8 cellular contexts compared by ENCODE assay signal in genomic region chr3:63961891-63962290, GRCh38. TPM values are rescaled to one million over a fixed set of nuclear protein-coding genes. Genes with fewer than 3 reads are reported as not detected.
DNase-seq lines count a peak whose midpoint lies in the region; ATAC-seq and TF ChIP-seq lines count a peak whose summit lies in the region.

No MANE protein-coding gene starts in this region.

- no peaks in the 10 kb centered on the region for H3K27me3 Mint-ChIP-seq in T-helper 17 cell
- no peaks in the 10 kb centered on the region for H3K27me3 Mint-ChIP-seq in stimulated activated naive B cell treated with anti-CD40 and anti-IgM and Interleukin-4, amounts not matched to agents 10 μg/mL and 1 μg/mL and 100 μg/mL, for 72 hours

- TF ChIP-seq CTCF in left ventricle myocardium inferior (IDR thresholded peaks at IDR 0.05; ENCODE audit: borderline replicate concordance), result peak; percentile 75

- intact Hi-C loops in left ventricle myocardium inferior (cut with micrococcal nuclease), result no loop called here

- ATAC-seq in activated CD4-positive, CD25-positive, alpha-beta regulatory T cell treated with anti-CD3 and anti-CD28 coated beads, Interleukin-2, amount 50 U/mL, for 24 hours, result peak; percentile 87
- ATAC-seq in GM21737 (IDR thresholded peaks at IDR 0.05; ENCODE audit: unreplicated experiment) (peak; percentile 76), T-helper 17 cell (peak; percentile 91), HG03457 (IDR thresholded peaks at IDR 0.05; ENCODE audit: unreplicated experiment) (no peak)
- peak; percentile 82 to 91 for ATAC-seq in stimulated activated naive B cell treated with anti-CD40 and anti-IgM and Interleukin-4, amounts not matched to agents 10 μg/mL and 1 μg/mL and 100 μg/mL, for 72 hours (replicated peaks)

- no peak overlapping the region for H3K4me3 Mint-ChIP-seq in T-helper 17 cell
- H3K4me3 Mint-ChIP-seq in stimulated activated naive B cell treated with anti-CD40 and anti-IgM and Interleukin-4, amounts not matched to agents 10 μg/mL and 1 μg/mL and 100 μg/mL, for 72 hours, result no peak overlapping the region

- peaks cover 38% of the 10 kb centered on the region for H3K4me1 Mint-ChIP-seq in T-helper 17 cell
- peaks cover 15 to 32% of the 10 kb centered on the region in 2 donors for H3K4me1 Mint-ChIP-seq in stimulated activated naive B cell treated with anti-CD40 and anti-IgM and Interleukin-4, amounts not matched to agents 10 μg/mL and 1 μg/mL and 100 μg/mL, for 72 hours

- peak overlapping the region; percentile 43 for H3K27ac Mint-ChIP-seq in T-helper 17 cell
- H3K27ac Mint-ChIP-seq in stimulated activated naive B cell treated with anti-CD40 and anti-IgM and Interleukin-4, amounts not matched to agents 10 μg/mL and 1 μg/mL and 100 μg/mL, for 72 hours, result no peak overlapping the region

- H3K4me1 ChIP-seq in left ventricle myocardium inferior, result peaks cover 46% of the 10 kb centered on the region

- no peak overlapping the region for H3K27ac ChIP-seq in left ventricle myocardium inferior (replicated peaks)

- H3K4me3 ChIP-seq in Jurkat, Clone E6-1 (ENCODE audit: low read length), result no peak overlapping the region
- H3K4me3 ChIP-seq in left ventricle myocardium inferior, result no peak overlapping the region

- DNase-seq in activated CD4-positive, CD25-positive, alpha-beta regulatory T cell (lab: John Stamatoyannopoulos, UW), result no peak
- peak; percentile 68 for DNase-seq in Jurkat, Clone E6-1 (ENCODE audit: low read depth, low spot score)
- DNase-seq in T-helper 17 cell, result no peak
- no peak for DNase-seq in left ventricle myocardium inferior
- no peak for DNase-seq in stimulated activated naive B cell treated with anti-CD40 and anti-IgM and Interleukin-4, amounts not matched to agents 10 μg/mL and 1 μg/mL and 100 μg/mL, for 72 hours

- H3K36me3 ChIP-seq in left ventricle myocardium inferior, result no peaks in the 10 kb centered on the region

- no peaks in the 10 kb centered on the region for H3K9me3 Mint-ChIP-seq in stimulated activated naive B cell treated with anti-CD40 and anti-IgM and Interleukin-4, amounts not matched to agents 10 μg/mL and 1 μg/mL and 100 μg/mL, for 72 hours

- H3K36me3 Mint-ChIP-seq in T-helper 17 cell (ENCODE audit: low read depth), result peaks cover 2% of the 10 kb centered on the region
- peaks cover 9 to 12% of the 10 kb centered on the region in 2 donors for H3K36me3 Mint-ChIP-seq in stimulated activated naive B cell treated with anti-CD40 and anti-IgM and Interleukin-4, amounts not matched to agents 10 μg/mL and 1 μg/mL and 100 μg/mL, for 72 hours

- no peaks in the 10 kb centered on the region for H3K27me3 ChIP-seq in left ventricle myocardium inferior (ENCODE audit: low read depth)

- no peaks in the 10 kb centered on the region for H3K9me3 ChIP-seq in T-helper 17 cell (ENCODE audit: control insufficient read depth, low read length, poor library complexity, severe bottlenecking)
- H3K9me3 ChIP-seq in left ventricle myocardium inferior (replicated peaks), result no peaks in the 10 kb centered on the region

RNA-seq across cellular contexts. Expression of gene SCAANT1, which starts 49.7 kb away (rescaled TPM):
- not detected for polyA plus RNA-seq in Jurkat, Clone E6-1 (2012; ENCODE audit: insufficient read depth, insufficient read length)
- total RNA-seq in T-helper 17 cell (1 to 10 TPM in 1 of 2 donors, not detected in 1; 1.7 TPM), left ventricle myocardium inferior (not detected)
